10 cellular contexts compared by ENCODE assay signal in the genomic region with DNA sequence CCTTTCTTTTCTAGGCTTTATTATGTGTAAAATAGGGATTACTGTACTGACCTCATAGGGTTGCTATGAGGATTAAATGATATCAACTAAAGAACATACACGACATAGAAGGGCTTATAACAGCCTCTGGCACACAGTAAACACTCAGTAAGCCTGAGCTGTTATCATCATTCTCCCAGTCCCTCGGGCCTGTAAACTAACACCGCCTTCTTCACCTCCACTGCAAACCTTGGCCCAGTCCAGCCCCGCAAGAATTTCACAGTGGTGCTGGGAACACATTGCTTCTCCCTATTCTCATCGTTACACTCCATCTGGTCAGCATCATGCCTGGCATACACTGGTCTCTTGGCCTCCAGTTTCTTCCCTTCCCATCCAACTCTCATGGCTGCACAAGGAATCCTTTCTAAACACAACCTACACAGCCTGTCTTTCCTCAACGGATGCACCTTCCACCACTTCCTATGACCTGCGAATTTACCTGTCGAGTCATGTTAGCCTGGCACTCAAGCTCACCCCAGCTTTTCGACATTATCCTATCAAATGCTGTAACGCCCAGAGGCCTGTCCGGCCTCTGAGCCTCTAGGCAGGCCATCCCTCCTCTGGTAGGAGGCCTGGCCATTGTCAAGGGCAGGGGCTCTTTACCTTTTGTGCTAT.
DNase-seq lines count a peak whose midpoint lies in the region; ATAC-seq and TF ChIP-seq lines count a peak whose summit lies in the region.
"Had no signal": no experiment of that assay in that cellular context is flagged by ENCODE, and none has a peak within 500 bp of the region (broad histone marks: within the 10 kb centered on the region; RNA-seq: fewer than 3 reads in every experiment).

No MANE protein-coding gene starts in this region.

- no peak overlapping the region for H2BK5ac ChIP-seq in IMR-90 (ENCODE audit: low read depth, low read length, poor library complexity, severe bottlenecking)

- no peak overlapping the region for H3K14ac ChIP-seq in IMR-90 (replicated peaks; ENCODE audit: low read depth, low read length)

- no peak for TF ChIP-seq EP300 in esophagus muscularis mucosa (IDR thresholded peaks at IDR 0.05)

- H3K9ac ChIP-seq in IMR-90 (ENCODE audit: low read depth, low read length) = no peak overlapping the region
- no peak overlapping the region for H3K9ac ChIP-seq in muscle layer of colon (ENCODE audit: low read length)

- H3K36me3 ChIP-seq in IMR-90 (ENCODE audit: control insufficient read depth, insufficient read depth, low read length) (no peaks in the 10 kb centered on the region), muscle layer of colon (ENCODE audit: insufficient read depth, low read length) (no peaks in the 10 kb centered on the region), esophagus muscularis mucosa (no peaks in the 10 kb centered on the region)

- H2BK120ac ChIP-seq in IMR-90 (ENCODE audit: low read depth, low read length) = no peak overlapping the region

- DNase-seq in AG09319 (ENCODE audit: extremely low read depth, low read depth) (peak; percentile 64), IMR-90 (peak; percentile 68), cerebellar cortex (ENCODE audit: low spot score) (peak; percentile 70), esophagus muscularis mucosa (ENCODE audit: extremely low spot score) (no peak), NOMO-1 (lab: John Stamatoyannopoulos, UW; ENCODE audit: unreplicated experiment in 2 of 2) (no peak), GF-D8 (lab: John Stamatoyannopoulos, UW) (no peak)
- DNase-seq: NCI-H1417; stimulated activated CD4-positive, alpha-beta T cell treated with anti-CD3 and anti-CD28 coated beads, Interleukin-15, amount 100 ng/mL, for 24 hours had no signal

- WGBS in IMR-90 (ENCODE audit: extremely low coverage in 2 of 2, insufficient read length in 1 of 2), 2 experiments = 69% methylated on average over 5 of the region's 11 CpGs; no CpG with 5 or more reads in 1 of the 2 experiments
- 66% methylated on average over 11 of the region's 11 CpGs for WGBS in esophagus muscularis mucosa

- H2AK9ac ChIP-seq in IMR-90 (replicated peaks; ENCODE audit: low read depth, low read length, poor library complexity) = peak overlapping the region; percentile 11

- intact Hi-C loops in IMR-90 (cut with micrococcal nuclease) (no loop called here), esophagus muscularis mucosa (cut with DNase I) (no loop called here)

- peaks cover 13 to 22% of the 10 kb centered on the region in 2 experiments; a peak in 2 of 4 replicates for H3K79me1 ChIP-seq in IMR-90 (ENCODE audit: low read depth in 1 of 2, low read length in 2 of 2)

- no peak overlapping the region for H3K4me3 ChIP-seq in IMR-90 (ENCODE audit: insufficient read depth, low read depth, low read length)
- H3K4me3 ChIP-seq in muscle layer of colon (ENCODE audit: low read depth in 1 of 2, low read length in 2 of 2) = no peak overlapping the region
- no peak overlapping the region for H3K4me3 ChIP-seq in esophagus muscularis mucosa

- H3K4me2 ChIP-seq in IMR-90 (ENCODE audit: low read depth, low read length) = no peak overlapping the region; the same call in 1 of the 2 replicates

- no peak overlapping the region for H4K8ac ChIP-seq in IMR-90 (ENCODE audit: low read depth in 2 of 2, low read length in 2 of 2)

- CTCF ChIA-PET in IMR-90 (lab: Yijun Ruan, JAX) = no interaction called here

- no peak overlapping the region for H3K23ac ChIP-seq in IMR-90 (ENCODE audit: low read depth, low read length)

- no peak overlapping the region for H2AFZ ChIP-seq in IMR-90 (replicated peaks; ENCODE audit: low read length, poor library complexity)

- H2BK15ac ChIP-seq in IMR-90 (ENCODE audit: low read depth, low read length) = no peak overlapping the region

- no TSS peak for BruUV-seq in IMR-90 (replicated peaks; lab: Mats Ljungman, UMichigan)

- TF ChIP-seq RAD21 in IMR-90 (IDR thresholded peaks at IDR 0.05; ENCODE audit: low read length) = no peak

- no peak overlapping the region for H3K4ac ChIP-seq in IMR-90 (ENCODE audit: low read depth, low read length)

- H4K20me1 ChIP-seq in IMR-90 (ENCODE audit: insufficient read depth, low read length) = no peaks in the 10 kb centered on the region; the same call in 1 of the 2 replicates

- H3K27ac ChIP-seq in IMR-90 (ENCODE audit: insufficient read depth, low read length) = peak overlapping the region; percentile 37; the same call in 1 of the 2 replicates
- peak overlapping the region; percentile 55 for H3K27ac ChIP-seq in muscle layer of colon (ENCODE audit: low read depth, low read length)
- H3K27ac ChIP-seq in esophagus muscularis mucosa (replicated peaks in 1 of 4) = no peak overlapping the region

- peak overlapping the region; percentile 40; the same call in 1 of the 2 replicates for H2AK5ac ChIP-seq in IMR-90 (ENCODE audit: low read depth, low read length)

- H2BK20ac ChIP-seq in IMR-90 (ENCODE audit: low read depth, low read length) = no peak overlapping the region

- no peaks in the 10 kb centered on the region for H3K27me3 ChIP-seq in IMR-90 (ENCODE audit: control insufficient read depth, insufficient read depth, low read length)
- H3K27me3 ChIP-seq in muscle layer of colon (ENCODE audit: control insufficient read depth in 1 of 2, insufficient read depth in 2 of 2, low read length in 2 of 2) = no peaks in the 10 kb centered on the region
- H3K27me3 ChIP-seq in esophagus muscularis mucosa = no peaks in the 10 kb centered on the region

- H3K18ac ChIP-seq in IMR-90 (ENCODE audit: low read depth, low read length) = no peak overlapping the region

- TF ChIP-seq CTCF in AG09319 (IDR thresholded peaks at IDR 0.05; ENCODE audit: low read depth, low read length) (no peak), IMR-90 (conservative IDR thresholded peaks at IDR 0.05; ENCODE audit: low read depth, low read length) (no peak), esophagus muscularis mucosa (IDR thresholded peaks at IDR 0.05) (no peak)

- H3K4me1 ChIP-seq in IMR-90 (ENCODE audit: control insufficient read depth, insufficient read depth, low read length) (peaks cover 4% of the 10 kb centered on the region), muscle layer of colon (ENCODE audit: insufficient read depth, low read length) (peaks cover 49% of the 10 kb centered on the region), esophagus muscularis mucosa (peaks cover 15 to 37% (median 33%) of the 10 kb centered on the region in 4 donors)

- in situ Hi-C loops in IMR-90 (cut with MboI; ENCODE audit: low sequenced_read_pairs) = no loop called here

- dilution Hi-C loops in IMR-90 (cut with HindIII; ENCODE audit: low sequenced_read_pairs, unreplicated experiment) = no loop called here

- H3K9me3 ChIP-seq in IMR-90 (ENCODE audit: control insufficient read depth, insufficient read depth, low read length) (no peaks in the 10 kb centered on the region), muscle layer of colon (ENCODE audit: low read length) (no peaks in the 10 kb centered on the region), esophagus muscularis mucosa (no peaks in the 10 kb centered on the region)

- TF ChIP-seq POLR2A in IMR-90 (IDR thresholded peaks at IDR 0.05; ENCODE audit: low read depth, low read length) = no peak
- TF ChIP-seq POLR2A in esophagus muscularis mucosa (IDR thresholded peaks at IDR 0.05; ENCODE audit: low read depth) = no peak

- H4K5ac ChIP-seq in IMR-90 (ENCODE audit: low read depth, low read length) = no peak overlapping the region

- ATAC-seq in IMR-90 (ENCODE audit: low read depth) (peak; percentile 92), GM19324 (IDR thresholded peaks at IDR 0.05; ENCODE audit: low FRiP score, unreplicated experiment) (no peak)

- H3K9me1 ChIP-seq in IMR-90 (ENCODE audit: insufficient read depth, low read length) = peaks cover 8% of the 10 kb centered on the region

- no peak overlapping the region for H3K56ac ChIP-seq in IMR-90 (ENCODE audit: extremely low read depth, insufficient read depth, low read length)

- no peak overlapping the region; the same call in 1 of the 2 replicates for H4K91ac ChIP-seq in IMR-90 (ENCODE audit: insufficient read depth, low read depth, low read length)

- POLR2A ChIA-PET in IMR-90 (lab: Charles Lee; ENCODE audit: unreplicated experiment) = no interaction called here

TF ChIP-seq in IMR-90, 13 proteins besides CTCF, POLR2A, EP300 and RAD21:
- TF ChIP-seq, protein P1, sequence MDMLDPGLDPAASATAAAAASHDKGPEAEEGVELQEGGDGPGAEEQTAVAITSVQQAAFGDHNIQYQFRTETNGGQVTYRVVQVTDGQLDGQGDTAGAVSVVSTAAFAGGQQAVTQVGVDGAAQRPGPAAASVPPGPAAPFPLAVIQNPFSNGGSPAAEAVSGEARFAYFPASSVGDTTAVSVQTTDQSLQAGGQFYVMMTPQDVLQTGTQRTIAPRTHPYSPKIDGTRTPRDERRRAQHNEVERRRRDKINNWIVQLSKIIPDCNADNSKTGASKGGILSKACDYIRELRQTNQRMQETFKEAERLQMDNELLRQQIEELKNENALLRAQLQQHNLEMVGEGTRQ (IDR thresholded peaks at IDR 0.05; ENCODE audit: low read depth, low read length) = no peak
- no peak for TF ChIP-seq MXI1 (IDR thresholded peaks at IDR 0.05; ENCODE audit: borderline replicate concordance, low read depth, low read length)
- TF ChIP-seq FOS (IDR thresholded peaks at IDR 0.05; ENCODE audit: low read depth, low read length) = no peak
- no peak for TF ChIP-seq RFX5 (IDR thresholded peaks at IDR 0.05; ENCODE audit: low read depth, low read length)
- TF ChIP-seq BHLHE40 (IDR thresholded peaks at IDR 0.05; ENCODE audit: low read depth, low read length) = no peak
- TF ChIP-seq, protein P2, sequence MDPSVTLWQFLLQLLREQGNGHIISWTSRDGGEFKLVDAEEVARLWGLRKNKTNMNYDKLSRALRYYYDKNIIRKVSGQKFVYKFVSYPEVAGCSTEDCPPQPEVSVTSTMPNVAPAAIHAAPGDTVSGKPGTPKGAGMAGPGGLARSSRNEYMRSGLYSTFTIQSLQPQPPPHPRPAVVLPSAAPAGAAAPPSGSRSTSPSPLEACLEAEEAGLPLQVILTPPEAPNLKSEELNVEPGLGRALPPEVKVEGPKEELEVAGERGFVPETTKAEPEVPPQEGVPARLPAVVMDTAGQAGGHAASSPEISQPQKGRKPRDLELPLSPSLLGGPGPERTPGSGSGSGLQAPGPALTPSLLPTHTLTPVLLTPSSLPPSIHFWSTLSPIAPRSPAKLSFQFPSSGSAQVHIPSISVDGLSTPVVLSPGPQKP (IDR thresholded peaks at IDR 0.05; ENCODE audit: borderline replicate concordance, low read depth, low read length) = no peak
- no peak for TF ChIP-seq CEBPB (IDR thresholded peaks at IDR 0.05; ENCODE audit: low read depth, low read length)
TF ChIP-seq in IMR-90: peak in this region for 0.

Comparison
In these comparisons a context has a peak if more than half of its experiments do, and no peak if none do; other contexts are left out.
1. DNase-seq: peak in AG09319 (single experiment), IMR-90 (single experiment) and cerebellar cortex (single experiment); none in esophagus muscularis mucosa (single experiment), NOMO-1 (0 of 2) and GF-D8 (single experiment).
2. H3K27ac ChIP-seq: peak in IMR-90 (single experiment) and muscle layer of colon (single experiment); none in esophagus muscularis mucosa (0 of 4).